Comparison of ENCODE assay signal across 26 cellular contexts in the genomic region with DNA sequence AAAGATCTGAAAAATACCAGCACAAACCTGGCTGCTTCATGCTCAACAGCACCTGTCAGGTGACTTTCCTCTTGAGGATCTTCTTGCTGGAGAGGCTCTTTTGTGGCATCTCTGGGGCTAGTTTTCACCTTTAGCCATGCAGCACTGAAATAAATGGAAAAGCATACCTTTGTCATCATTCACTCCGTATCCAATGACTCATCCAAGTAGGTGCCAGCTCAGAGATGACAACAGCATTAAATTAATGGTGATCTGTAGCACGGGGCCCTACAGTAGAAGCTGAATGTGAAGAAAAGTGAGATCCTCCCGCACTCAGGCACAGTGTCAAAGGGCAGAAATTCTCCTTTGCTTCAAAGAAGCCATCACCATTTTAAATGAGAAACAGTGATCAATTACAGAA. TPM values are rescaled to one million over a fixed set of nuclear protein-coding genes. Genes with fewer than 3 reads are reported as not detected.
DNase-seq lines count a peak whose midpoint lies in the region; ATAC-seq, FAIRE-seq and TF ChIP-seq lines count a peak whose summit lies in the region.
"Had no signal": no experiment of that assay in that cellular context is flagged by ENCODE, and none has a peak within 500 bp of the region (broad histone marks: within the 10 kb centered on the region; RNA-seq: fewer than 3 reads in every experiment).

No MANE protein-coding gene starts in this region.

- H3K4me3 ChIP-seq in epithelial cell of esophagus (ENCODE audit: low read length) (no peak overlapping the region), right cardiac atrium (ENCODE audit: low read length) (no peak overlapping the region)
- H3K4me3 ChIP-seq: hepatocyte, pancreas, skin epidermis, upper lobe of left lung had no signal

- 88% methylated on average over 3 of the region's 3 CpGs for WGBS in right cardiac atrium

- FAIRE-seq in H54 (lab: Jason Lieb, UNC) (peak; percentile 91), GM12891 (lab: Jason Lieb, UNC) (no peak)
- FAIRE-seq: kidney, pancreas had no signal

- TF ChIP-seq POLR2A in H54 (IDR thresholded peaks at IDR 0.05; ENCODE audit: low read depth, low read length): no peak
- TF ChIP-seq POLR2A in GM12891 (IDR thresholded peaks at IDR 0.05; ENCODE audit: low read depth, low read length): no peak

- H3K9me3 ChIP-seq in right cardiac atrium (ENCODE audit: control insufficient read depth, low read length): no peaks in the 10 kb centered on the region
- H3K9me3 ChIP-seq: pancreas, upper lobe of left lung had no signal

- no peak overlapping the region for H3K27ac ChIP-seq in right cardiac atrium (ENCODE audit: low read length)
- H3K27ac ChIP-seq: hepatocyte, pancreas, skin epidermis, upper lobe of left lung had no signal

- no peaks in the 10 kb centered on the region for H3K4me1 ChIP-seq in right cardiac atrium (ENCODE audit: control insufficient read depth, insufficient read depth, low read length)
- H3K4me1 ChIP-seq: pancreas had no signal

- H3K27me3 ChIP-seq in right cardiac atrium (ENCODE audit: control insufficient read depth, insufficient read depth): no peaks in the 10 kb centered on the region
- H3K27me3 ChIP-seq: hepatocyte, pancreas, upper lobe of left lung had no signal

- intact Hi-C loops in right cardiac atrium (cut with DNase I): no loop called here

- ATAC-seq in HG02870 (IDR thresholded peaks at IDR 0.05; ENCODE audit: unreplicated experiment) (no peak), right cardiac atrium (no peak)
- ATAC-seq: naive thymus-derived CD8-positive, alpha-beta T cell; pancreas had no signal

- DNase-seq in H54 (ENCODE audit: insufficient read length, low spot score) (peak; percentile 11), RKO (ENCODE audit: low spot score) (peak; percentile 74), epithelial cell of esophagus (ENCODE audit: low read depth) (peak; percentile 81), renal cortical epithelial cell (ENCODE audit: low read depth) (peak; percentile 65), GM12891 (ENCODE audit: insufficient read length, low spot score) (no peak), right cardiac atrium (no peak)
- no peak for DNase-seq in activated CD4-positive, alpha-beta T cell treated with anti-CD3 and anti-CD28 coated beads, Interleukin-2, amount 50 U/mL, for 4 hours
- DNase-seq: activated CD4-positive, alpha-beta T cell treated with anti-CD3 and anti-CD28 coated beads, Interleukin-2, amount 50 U/mL, for 48 hours; activated naive CD4-positive, alpha-beta T cell; amygdala; cerebellar nuclear complex; GF-D8; KBM-7; kidney; mesendoderm; naive thymus-derived CD8-positive, alpha-beta T cell; NCI-H1092; NCI-H2107; NCI-H524 treated with DMSO at 0.1 percent for 48 hours; pancreas; stimulated activated CD4-positive, alpha-beta T cell treated with anti-CD3 and anti-CD28 coated beads, Interleukin-4, amount 100 ng/mL, for 24 hours; T-helper 2 cell; upper lobe of left lung had no signal

- TF ChIP-seq CTCF in epithelial cell of esophagus (IDR thresholded peaks at IDR 0.05; ENCODE audit: insufficient read depth, low read depth, low read length, missing control alignments): no peak

TF ChIP-seq in GM12891, 5 proteins besides CTCF, POLR2A, EP300 and RAD21:
- TF ChIP-seq TAF1 (IDR thresholded peaks at IDR 0.05; ENCODE audit: low read depth, low read length) (no peak), PAX5 (IDR thresholded peaks at IDR 0.05; ENCODE audit: insufficient read depth, low read length, severe bottlenecking) (no peak)

RNA-seq across cellular contexts. Expression of gene KIAA0753, which starts 32.2 kb away (rescaled TPM):
- 9.4 and 25.6 TPM in 2 replicates for total RNA-seq in renal cortical epithelial cell
- polyA plus RNA-seq in GM12891 (2012; ENCODE audit: low read depth, missing spikeins): 10.3 TPM
- 1 to 10 TPM; 5.8 to 9.0 (median 6.6) TPM for total RNA-seq in right cardiac atrium
- 2.9 TPM for polyA plus RNA-seq in right cardiac atrium

RNA-seq across cellular contexts. Expression of gene TXNDC17, which starts 32.5 kb away (rescaled TPM):
- total RNA-seq in renal cortical epithelial cell (137 and 152 TPM in 2 replicates), right cardiac atrium (10 to 100 TPM; 40.3 to 52.6 (median 47.1) TPM)
- polyA plus RNA-seq in GM12891 (2012; ENCODE audit: low read depth, missing spikeins): 232 TPM
- 129 TPM for polyA plus RNA-seq in right cardiac atrium

RNA-seq across cellular contexts. Expression of gene MED31, which starts 43.1 kb away (rescaled TPM):
- total RNA-seq in renal cortical epithelial cell: 8.5 and 16.8 TPM in 2 replicates
- 20.9 TPM for polyA plus RNA-seq in GM12891 (2012; ENCODE audit: low read depth, missing spikeins)
- total RNA-seq in right cardiac atrium: 10 to 100 TPM; 14.0 to 20.4 (median 15.7) TPM
- 24.1 TPM for polyA plus RNA-seq in right cardiac atrium

RNA-seq across cellular contexts. Expression of gene C17orf100, which starts 43.2 kb away (rescaled TPM):
- total RNA-seq in renal cortical epithelial cell (1.4 TPM in 1 of 2 replicates, not detected in the other), right cardiac atrium (under 1 TPM; 0.47 to 0.91 (median 0.63) TPM)
- 2.9 TPM for polyA plus RNA-seq in GM12891 (2012; ENCODE audit: low read depth, missing spikeins)
- 1.0 TPM for polyA plus RNA-seq in right cardiac atrium

RNA-seq across cellular contexts. Expression of gene PITPNM3, which starts 52.0 kb away (rescaled TPM):
- total RNA-seq in renal cortical epithelial cell (2.3 and 3.1 TPM in 2 replicates), right cardiac atrium (1 to 10 TPM in 3 of 4 donors, under 1 TPM in 1; 0.95 to 3.4 (median 2.4) TPM)
- 0.26 TPM for polyA plus RNA-seq in GM12891 (2012; ENCODE audit: low read depth, missing spikeins)
- 3.0 TPM for polyA plus RNA-seq in right cardiac atrium
- polyA plus RNA-seq: naive thymus-derived CD8-positive, alpha-beta T cell had no signal

Comparison
In these comparisons a context has a peak if more than half of its experiments do, and no peak if none do; other contexts are left out.
1. DNase-seq: peak in H54 (single experiment), RKO (single experiment), epithelial cell of esophagus (single experiment) and renal cortical epithelial cell (single experiment); none in GM12891 (single experiment), activated CD4-positive, alpha-beta T cell treated with anti-CD3 and anti-CD28 coated beads, Interleukin-2, amount 50 U/mL, for 4 hours (0 of 2) and right cardiac atrium (0 of 3).